ENCODE assay signal across 11 cellular contexts in the genomic region with DNA sequence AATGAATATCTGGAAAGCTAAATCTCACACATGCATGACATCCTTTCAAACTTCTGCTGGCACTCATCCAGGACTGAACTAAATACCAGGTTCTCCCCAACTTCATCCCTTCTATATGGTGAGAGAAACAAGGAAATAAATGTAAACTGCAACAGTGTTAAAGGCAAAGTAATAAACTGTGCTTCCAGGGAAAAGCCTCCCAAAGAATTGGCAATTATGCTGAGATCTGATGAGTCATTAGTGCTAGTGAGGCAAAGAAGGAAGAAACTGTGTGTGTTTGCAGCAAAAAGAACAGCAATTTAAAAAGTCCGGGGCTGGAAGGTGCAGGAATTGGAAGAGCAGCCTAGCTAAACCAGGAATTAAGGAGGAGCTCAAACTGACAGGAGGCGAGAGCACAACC.
DNase-seq lines count a peak whose midpoint lies in the region; ATAC-seq and TF ChIP-seq lines count a peak whose summit lies in the region.
"Had no signal": no experiment of that assay in that cellular context is flagged by ENCODE, and none has a peak within 500 bp of the region (broad histone marks: within the 10 kb centered on the region; RNA-seq: fewer than 3 reads in every experiment).

No MANE protein-coding gene starts in this region.

- no peaks in the 10 kb centered on the region for H3K27me3 Mint-ChIP-seq in Calu3 (ENCODE audit: unreplicated experiment)

- H3K27ac ChIP-seq in RWPE2 (ENCODE audit: poor library complexity, severe bottlenecking), result no peak overlapping the region
- H3K27ac ChIP-seq in gastrocnemius medialis, result no peak overlapping the region
- H3K27ac ChIP-seq: 22Rv1, esophagus muscularis mucosa had no signal

- in situ Hi-C loops in gastrocnemius medialis (cut with MboI; ENCODE audit: low sequenced_read_pairs in 4 of 4), result no loop called here

- peaks cover 8% of the 10 kb centered on the region for H3K4me1 Mint-ChIP-seq in Calu3 (ENCODE audit: low read depth, unreplicated experiment)

- TF ChIP-seq CTCF in RWPE2 (IDR thresholded peaks at IDR 0.05; ENCODE audit: poor library complexity, severe bottlenecking), result no peak
- no peak for TF ChIP-seq CTCF in gastrocnemius medialis (IDR thresholded peaks at IDR 0.05 in 4 of 5, conservative IDR thresholded peaks at IDR 0.05 in 1 of 5)
- TF ChIP-seq CTCF in Calu3 (IDR thresholded peaks at IDR 0.05; ENCODE audit: unreplicated experiment), result no peak

- H3K27ac Mint-ChIP-seq in Calu3 (ENCODE audit: unreplicated experiment), result no peak overlapping the region

- no peak for TF ChIP-seq POLR2A in gastrocnemius medialis (IDR thresholded peaks at IDR 0.05)

- peaks cover 13% of the 10 kb centered on the region for H3K36me3 Mint-ChIP-seq in Calu3 (ENCODE audit: insufficient read depth, unreplicated experiment)

- no peak overlapping the region for H3K4me3 Mint-ChIP-seq in Calu3 (ENCODE audit: low read depth, unreplicated experiment)

- CTCF ChIA-PET in Calu3 (lab: Charles Lee), result no interaction called here

- no peaks in the 10 kb centered on the region for H3K4me1 ChIP-seq in RWPE2 (ENCODE audit: insufficient read depth, poor library complexity, severe bottlenecking)
- no peaks in the 10 kb centered on the region for H3K4me1 ChIP-seq in gastrocnemius medialis

- intact Hi-C loops in gastrocnemius medialis (cut with DNase I; ENCODE audit: low total_unique reads), result no loop called here
- intact Hi-C loops in Calu3 (cut with micrococcal nuclease; ENCODE audit: unreplicated experiment), result no loop called here

- ATAC-seq in RWPE2 (ENCODE audit: low read depth), result 0 out of 3 replicates have a peak, but pooled peaks have one; percentile 12
- ATAC-seq in gastrocnemius medialis, result no peak
- no peak for ATAC-seq in GM18520 (IDR thresholded peaks at IDR 0.05; ENCODE audit: unreplicated experiment)
- ATAC-seq: left ventricle myocardium superior had no signal

- DNase-seq in DMS 273 (lab: John Stamatoyannopoulos, UW; ENCODE audit: unreplicated experiment) (peak; percentile 53), DMS 273 treated with DMSO at 0.1 percent for 48 hours (lab: John Stamatoyannopoulos, UW) (no peak), RWPE2 (ENCODE audit: low spot score) (no peak), fibroblast of gingiva (ENCODE audit: low read depth) (peak; percentile 21), putamen (ENCODE audit: low spot score) (peak; percentile 36), gastrocnemius medialis (no peak), Calu3 (no peak)
- DNase-seq: left ventricle myocardium superior had no signal

- no peak overlapping the region for H3K4me3 ChIP-seq in RWPE2 (ENCODE audit: severe bottlenecking)
- no peak overlapping the region for H3K4me3 ChIP-seq in gastrocnemius medialis
- H3K4me3 ChIP-seq: esophagus muscularis mucosa had no signal

- no TSS peak for BruUV-seq in Calu3 (replicated peaks; lab: Mats Ljungman, UMichigan)

- no peaks in the 10 kb centered on the region for H3K9me3 Mint-ChIP-seq in Calu3 (ENCODE audit: low read depth, unreplicated experiment)

- H3K9me3 ChIP-seq in RWPE2 (ENCODE audit: severe bottlenecking), result no peaks in the 10 kb centered on the region
- no peaks in the 10 kb centered on the region for H3K9me3 ChIP-seq in gastrocnemius medialis
- H3K9me3 ChIP-seq: esophagus muscularis mucosa had no signal

- H3K27me3 ChIP-seq in RWPE2 (ENCODE audit: insufficient read depth, poor library complexity, severe bottlenecking) (no peaks in the 10 kb centered on the region), gastrocnemius medialis (no peaks in the 10 kb centered on the region)
- H3K27me3 ChIP-seq: esophagus muscularis mucosa had no signal

- peaks cover 38% of the 10 kb centered on the region for H3K36me3 ChIP-seq in RWPE2 (ENCODE audit: low read depth)
- H3K36me3 ChIP-seq in gastrocnemius medialis, result peaks cover 0 to 42% of the 10 kb centered on the region in 2 donors

Comparison
In these comparisons a context has a peak if more than half of its experiments do, and no peak if none do; other contexts are left out.
1. DNase-seq: peak in DMS 273 (single experiment), fibroblast of gingiva (single experiment) and putamen (single experiment); none in DMS 273 treated with DMSO at 0.1 percent for 48 hours (single experiment), RWPE2 (single experiment), gastrocnemius medialis (0 of 2) and Calu3 (single experiment).